In the genomic region with DNA sequence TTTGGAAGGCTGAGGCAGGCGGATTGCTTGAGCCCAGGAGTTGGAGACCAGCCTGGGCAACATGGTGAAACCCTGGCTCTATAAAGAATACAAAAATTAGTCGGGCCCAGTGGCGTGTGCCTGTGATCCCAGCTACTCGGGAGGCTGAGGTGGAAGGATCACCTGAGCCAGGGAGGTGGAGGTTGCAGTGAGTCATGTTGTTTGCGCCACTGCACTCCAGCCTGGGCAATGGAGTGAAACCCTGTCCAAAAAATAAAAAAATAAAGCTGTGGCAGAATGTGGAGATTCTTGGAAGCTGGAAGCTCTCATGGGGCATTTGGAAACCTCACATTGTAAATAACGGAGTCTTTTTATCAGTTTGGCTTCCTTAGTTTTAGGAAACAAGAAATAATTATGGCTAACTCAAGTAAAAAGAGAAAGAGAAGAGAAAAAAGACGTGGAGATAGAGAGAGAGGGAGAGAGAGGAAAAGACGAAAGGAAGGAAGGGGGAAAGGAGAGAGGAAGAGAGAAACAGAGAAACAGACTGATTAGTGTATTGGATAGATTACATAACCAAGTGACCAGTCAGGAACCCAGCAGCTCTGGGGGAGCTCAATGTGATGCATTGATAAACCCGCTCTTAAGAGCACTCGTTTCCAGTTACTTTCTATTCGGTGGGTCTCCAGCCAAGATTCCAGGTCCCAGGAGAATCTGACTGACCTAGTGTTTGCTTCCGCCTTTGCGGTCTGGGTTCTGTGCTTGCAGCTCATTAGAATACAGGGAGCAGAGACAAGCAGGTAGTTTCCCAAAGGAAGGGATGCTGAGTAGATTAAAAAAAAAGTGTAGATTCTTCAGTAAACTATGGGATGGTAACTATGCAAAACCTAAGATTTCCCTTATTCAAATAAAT, we compare ENCODE assay signal across 8 cellular contexts. TPM values are rescaled to one million over a fixed set of nuclear protein-coding genes. Genes with fewer than 3 reads are reported as not detected.
DNase-seq lines count a peak whose midpoint lies in the region; ATAC-seq and TF ChIP-seq lines count a peak whose summit lies in the region.

No MANE protein-coding gene starts in this region.

- in situ Hi-C loops in HAP-1 (cut with MboI; ENCODE audit: low sequenced_read_pairs), result no loop called here

- no peak for TF ChIP-seq CTCF in PC-9 (conservative IDR thresholded peaks at IDR 0.05)

- H3K79me2 ChIP-seq in PC-9 (ENCODE audit: low read depth), result peaks cover 22% of the 10 kb centered on the region

- H3K9me2 ChIP-seq in PC-9 (ENCODE audit: insufficient read depth), result 0 out of 2 replicates have a peak, but pooled peaks cover under 1% of the 10 kb centered on the region

- BruUV-seq in PC-9 (replicated peaks; lab: Mats Ljungman, UMichigan), result no TSS peak

- peaks cover 18% of the 10 kb centered on the region; the same call in 1 of the 2 replicates for H3F3A ChIP-seq in PC-9 (ENCODE audit: insufficient read depth, low read depth)

- H4K20me1 ChIP-seq in PC-9 (ENCODE audit: insufficient read depth), result no peaks in the 10 kb centered on the region; the same call in 1 of the 2 replicates

- H2AFZ ChIP-seq in PC-9, result peak overlapping the region; percentile 92

- ATAC-seq in left lobe of liver (peak; percentile 1), HG03108 (IDR thresholded peaks at IDR 0.05; ENCODE audit: unreplicated experiment) (no peak)

- POLR2A ChIA-PET in PC-9 (lab: Charles Lee; ENCODE audit: unreplicated experiment), result interaction anchor here (0.5 to 1.2 kb wide), 5 partner anchors 23 to 772 kb away, joined by 3 to 14 read pairs (median 3); a partner anchor contains a TSS

- peak overlapping the region; percentile 80 for H3K4me2 ChIP-seq in PC-9

- CTCF ChIA-PET in PC-9 (lab: Charles Lee), result interaction anchor here (0.7 to 1.4 kb wide), 2 partner anchors 57 to 1334 kb away, joined by 5 to 12 read pairs; no protein-coding TSS in a partner anchor

- H3K36me3 ChIP-seq in HAP-1 (replicated peaks) (no peaks in the 10 kb centered on the region), PC-9 (ENCODE audit: low read depth) (no peaks in the 10 kb centered on the region)

- peaks cover 17% of the 10 kb centered on the region for H3K4me1 ChIP-seq in HAP-1
- H3K4me1 ChIP-seq in PC-9 (replicated peaks; ENCODE audit: insufficient read depth), result peaks cover 27% of the 10 kb centered on the region

- H3K27ac ChIP-seq in PC-9, result peak overlapping the region; percentile 70

- H3K27me3 ChIP-seq in HAP-1 (ENCODE audit: low read depth) (no peaks in the 10 kb centered on the region), PC-9 (ENCODE audit: insufficient read depth, low read depth) (no peaks in the 10 kb centered on the region)

- intact Hi-C loops in PC-9 (cut with micrococcal nuclease; ENCODE audit: unreplicated experiment), result loop anchor here (1.0 to 5.0 kb wide), 2 partner anchors 51 to 295 kb away; a partner anchor contains a TSS

- H3K9me3 ChIP-seq in HAP-1 (no peaks in the 10 kb centered on the region; the same call in 1 of the 2 replicates), PC-9 (ENCODE audit: insufficient read depth, low read depth) (no peaks in the 10 kb centered on the region)

- H3K4me3 ChIP-seq in HAP-1 (peak overlapping the region; percentile 86), PC-9 (peak overlapping the region; percentile 82)

- DNase-seq in CD1c-positive myeloid dendritic cell (ENCODE audit: extremely low spot score), result peak; percentile 51
- peak; percentile 42 to 55 for DNase-seq in HAP-1 (ENCODE audit: low spot score in 2 of 2)
- DNase-seq in PC-9, result peak; percentile 54 to 77
- DNase-seq in cerebellum (ENCODE audit: low spot score), result peak; percentile 40
- DNase-seq in left lobe of liver (ENCODE audit: low spot score), result peak; percentile 53
- peak; percentile 61 for DNase-seq in stromal cell of bone marrow (ENCODE audit: low read depth)
- DNase-seq in NCI-H446 treated with DMSO at 0.1 percent for 48 hours (lab: John Stamatoyannopoulos, UW), result no peak

RNA-seq across cellular contexts. Expression of a gene that starts 1.1 kb away (rescaled TPM):
- total RNA-seq in PC-9 (2021), result 17.2 and 19.2 TPM in 2 replicates
- total RNA-seq in cerebellum, result 106 TPM
- 9.4 TPM for total RNA-seq in left lobe of liver

RNA-seq across cellular contexts. Expression of a gene that starts 22.6 kb away (rescaled TPM):
- 89.6 and 109 TPM in 2 replicates for total RNA-seq in PC-9 (2021)
- total RNA-seq in cerebellum, result 36.7 TPM
- total RNA-seq in left lobe of liver, result 25.9 TPM

RNA-seq across cellular contexts. Expression of a gene that starts 51.4 kb away (rescaled TPM):
- total RNA-seq in PC-9 (2021), result 29.5 and 40.2 TPM in 2 replicates
- total RNA-seq in cerebellum, result 60.9 TPM
- 22.7 TPM for total RNA-seq in left lobe of liver
